Comparison of ENCODE assay signal across 14 cellular contexts in genomic region chr3:125123906-125124305, GRCh38.
DNase-seq lines count a peak whose midpoint lies in the region; ATAC-seq and TF ChIP-seq lines count a peak whose summit lies in the region.
"Had no signal": no experiment of that assay in that cellular context is flagged by ENCODE, and none has a peak within 500 bp of the region (broad histone marks: within the 10 kb centered on the region; RNA-seq: fewer than 3 reads in every experiment).

No MANE protein-coding gene starts in this region.

- peaks cover 40% of the 10 kb centered on the region for H3F3A ChIP-seq in smooth muscle cell (ENCODE audit: low read depth)

- peaks cover 9% of the 10 kb centered on the region for H3K79me2 ChIP-seq in smooth muscle cell (ENCODE audit: low read depth)

- peak; percentile 41 for DNase-seq in activated CD8-positive, alpha-beta memory T cell treated with anti-CD3 and anti-CD28 coated beads for 24 hours
- DNase-seq in activated CD8-positive, alpha-beta memory T cell treated with anti-CD3 and anti-CD28 coated beads, Interleukin-2, amount 50 U/mL, for 4 hours: no peak
- DNase-seq in SK-N-DZ (ENCODE audit: low spot score): peak; percentile 90
- peak; percentile 86 for DNase-seq in fibroblast of villous mesenchyme (ENCODE audit: low read depth)
- no peak for DNase-seq in smooth muscle cell (lab: John Stamatoyannopoulos, UW; ENCODE audit: unreplicated experiment)
- DNase-seq in NCI-H187 treated with DMSO at 0.1 percent for 48 hours (lab: John Stamatoyannopoulos, UW): no peak
- DNase-seq in left ventricle myocardium superior: no peak
- no peak for DNase-seq in substantia nigra (lab: John Stamatoyannopoulos, UW)
- DNase-seq: ACHN; DMS153; left cardiac atrium; NCI-H524; stimulated activated CD4-positive, alpha-beta T cell treated with anti-CD3 and anti-CD28 coated beads, Interleukin-15, amount 100 ng/mL, for 24 hours; uterus had no signal

- H3K36me3 ChIP-seq in smooth muscle cell (ENCODE audit: low read depth): no peaks in the 10 kb centered on the region
- H3K36me3 ChIP-seq: uterus had no signal

- no peak overlapping the region for H3K4me3 ChIP-seq in fibroblast of villous mesenchyme (ENCODE audit: low read depth, low read length)
- H3K4me3 ChIP-seq in smooth muscle cell: no peak overlapping the region
- H3K4me3 ChIP-seq: uterus had no signal

- TF ChIP-seq CTCF in fibroblast of villous mesenchyme (IDR thresholded peaks at IDR 0.05; ENCODE audit: insufficient read depth, low read depth, low read length) (no peak), smooth muscle cell (IDR thresholded peaks at IDR 0.05; ENCODE audit: borderline replicate concordance, insufficient read depth, poor library complexity, severe bottlenecking) (no peak)

- intact Hi-C loops in left ventricle myocardium superior (cut with micrococcal nuclease): no loop called here

- H4K20me1 ChIP-seq in smooth muscle cell (ENCODE audit: low read depth): no peaks in the 10 kb centered on the region

- H3K9me3 ChIP-seq in smooth muscle cell (replicated peaks; ENCODE audit: low read depth): no peaks in the 10 kb centered on the region
- H3K9me3 ChIP-seq: uterus had no signal

- peaks cover 67% of the 10 kb centered on the region for H3K4me1 ChIP-seq in smooth muscle cell (ENCODE audit: low read depth)
- H3K4me1 ChIP-seq: uterus had no signal

- H3K27ac ChIP-seq in smooth muscle cell (ENCODE audit: low read depth) (peak overlapping the region; percentile 99), substantia nigra (ENCODE audit: low read depth, low read length, poor library complexity, severe bottlenecking) (no peak overlapping the region)
- H3K27ac ChIP-seq: uterus had no signal

- H3K27me3 ChIP-seq in smooth muscle cell (ENCODE audit: low read depth): no peaks in the 10 kb centered on the region
- H3K27me3 ChIP-seq: uterus had no signal

- peak overlapping the region; percentile 83 for H3K9ac ChIP-seq in smooth muscle cell (ENCODE audit: low read depth)

- no peak overlapping the region for H2AFZ ChIP-seq in smooth muscle cell (ENCODE audit: low read depth)

- H3K4me2 ChIP-seq in smooth muscle cell: peak overlapping the region; percentile 43

- WGBS in smooth muscle cell (ENCODE audit: low lambda C conversion rate): 5% methylated on average over 3 of the region's 3 CpGs

- ATAC-seq in left ventricle myocardium superior: no peak

Comparison
In these comparisons a context has a peak if more than half of its experiments do, and no peak if none do; other contexts are left out.
1. DNase-seq: peak in activated CD8-positive, alpha-beta memory T cell treated with anti-CD3 and anti-CD28 coated beads for 24 hours (single experiment), SK-N-DZ (single experiment) and fibroblast of villous mesenchyme (single experiment); none in activated CD8-positive, alpha-beta memory T cell treated with anti-CD3 and anti-CD28 coated beads, Interleukin-2, amount 50 U/mL, for 4 hours (single experiment), smooth muscle cell (single experiment), NCI-H187 treated with DMSO at 0.1 percent for 48 hours (single experiment), left ventricle myocardium superior (single experiment) and substantia nigra (0 of 49).